In genomic region chr21:38798481-38798882, GRCh38 we compare ENCODE assay signal across 10 cellular contexts. TPM values are rescaled to one million over a fixed set of nuclear protein-coding genes. Genes with fewer than 3 reads are reported as not detected.
A peak's percentile ranks its signal among the peaks of the same experiment; 100 is the strongest.
DNase-seq lines count a peak whose midpoint lies in the region; ATAC-seq lines count a peak whose summit lies in the region.
"Had no signal": no experiment of that assay in that cellular context is flagged by ENCODE, and none has a peak within 500 bp of the region (broad histone marks: within the 10 kb centered on the region; RNA-seq: fewer than 3 reads in every experiment).

No MANE protein-coding gene starts in this region.

- H3K27me3 ChIP-seq in SJCRH30 = no peaks in the 10 kb centered on the region

- intact Hi-C loops in left colon (cut with DNase I, micrococcal nuclease) = no loop called here
- intact Hi-C loops in sciatic nerve (cut with DNase I) = no loop called here

- DNase-seq in Daoy (ENCODE audit: low read depth) (peak; percentile 97), HCEC 1CT (peak; percentile 15), SJCRH30 (peak; percentile 30 to 47), left colon (peak; percentile 75 to 84), UCSD-AML1 (lab: John Stamatoyannopoulos, UW; ENCODE audit: unreplicated experiment) (no peak), NCI-H1417 treated with DMSO at 0.1 percent for 48 hours (lab: John Stamatoyannopoulos, UW) (no peak), sciatic nerve (ENCODE audit: low spot score) (no peak)
- DNase-seq: activated gamma-delta T cell had no signal

- ATAC-seq in left colon (peak; percentile 56), sciatic nerve (no peak), HG03342 (IDR thresholded peaks at IDR 0.05; ENCODE audit: unreplicated experiment) (no peak)

- H3K4me1 ChIP-seq in SJCRH30 = 0 out of 2 replicates have a peak, but pooled peaks cover 3% of the 10 kb centered on the region
- H3K4me1 ChIP-seq: HAP-1 had no signal

- H3K27ac ChIP-seq in SJCRH30 = no peak overlapping the region

- H3K4me3 ChIP-seq in SJCRH30 = no peak overlapping the region
- H3K4me3 ChIP-seq: HAP-1 had no signal

- no peaks in the 10 kb centered on the region for H3K36me3 ChIP-seq in SJCRH30
- H3K36me3 ChIP-seq: HAP-1 had no signal

- H3K9me3 ChIP-seq in SJCRH30 (replicated peaks) = no peaks in the 10 kb centered on the region
- H3K9me3 ChIP-seq: HAP-1 had no signal

RNA-seq across cellular contexts. Expression of gene ETS2, which starts 7.2 kb away (rescaled TPM):
- 21.5 and 25.7 TPM in 2 replicates for total RNA-seq in Daoy (2014; rRNA removed; shearing (Covaris generic))
- total RNA-seq in SJCRH30 (2014; rRNA removed; shearing (Covaris generic)) = 10.6 and 11.8 TPM in 2 replicates
- total RNA-seq in left colon (100 to 1,000 TPM; 158 to 274 TPM), sciatic nerve (139 TPM)

Comparison
In these comparisons a context has a peak if more than half of its experiments do, and no peak if none do; other contexts are left out.
1. DNase-seq: peak in Daoy (single experiment), HCEC 1CT (single experiment), SJCRH30 (2 of 2) and left colon (2 of 2); none in UCSD-AML1 (single experiment), NCI-H1417 treated with DMSO at 0.1 percent for 48 hours (single experiment) and sciatic nerve (single experiment).